ENCODE assay signal across 1 cellular context in genomic region chr17:70239391-70239826, GRCh38.
TF ChIP-seq lines count a peak whose summit lies in the region.

No MANE protein-coding gene starts in this region.

TF ChIP-seq in A549, 52 proteins besides CTCF, POLR2A, EP300 and RAD21 (continued from another document):
- TF ChIP-seq, protein P1, sequence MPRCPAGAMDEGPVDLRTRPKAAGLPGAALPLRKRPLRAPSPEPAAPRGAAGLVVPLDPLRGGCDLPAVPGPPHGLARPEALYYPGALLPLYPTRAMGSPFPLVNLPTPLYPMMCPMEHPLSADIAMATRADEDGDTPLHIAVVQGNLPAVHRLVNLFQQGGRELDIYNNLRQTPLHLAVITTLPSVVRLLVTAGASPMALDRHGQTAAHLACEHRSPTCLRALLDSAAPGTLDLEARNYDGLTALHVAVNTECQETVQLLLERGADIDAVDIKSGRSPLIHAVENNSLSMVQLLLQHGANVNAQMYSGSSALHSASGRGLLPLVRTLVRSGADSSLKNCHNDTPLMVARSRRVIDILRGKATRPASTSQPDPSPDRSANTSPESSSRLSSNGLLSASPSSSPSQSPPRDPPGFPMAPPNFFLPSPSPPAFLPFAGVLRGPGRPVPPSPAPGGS (IDR thresholded peaks at IDR 0.05): 0 out of 3 replicates have a peak, but pooled peaks have one; percentile 65
- TF ChIP-seq, protein P2, sequence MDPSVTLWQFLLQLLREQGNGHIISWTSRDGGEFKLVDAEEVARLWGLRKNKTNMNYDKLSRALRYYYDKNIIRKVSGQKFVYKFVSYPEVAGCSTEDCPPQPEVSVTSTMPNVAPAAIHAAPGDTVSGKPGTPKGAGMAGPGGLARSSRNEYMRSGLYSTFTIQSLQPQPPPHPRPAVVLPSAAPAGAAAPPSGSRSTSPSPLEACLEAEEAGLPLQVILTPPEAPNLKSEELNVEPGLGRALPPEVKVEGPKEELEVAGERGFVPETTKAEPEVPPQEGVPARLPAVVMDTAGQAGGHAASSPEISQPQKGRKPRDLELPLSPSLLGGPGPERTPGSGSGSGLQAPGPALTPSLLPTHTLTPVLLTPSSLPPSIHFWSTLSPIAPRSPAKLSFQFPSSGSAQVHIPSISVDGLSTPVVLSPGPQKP (IDR thresholded peaks at IDR 0.05; ENCODE audit: low read depth, low read length): no peak
- TF ChIP-seq FOSL2 (IDR thresholded peaks at IDR 0.05) (no peak), FOSL2 (CRISPR knock-in tag; IDR thresholded peaks at IDR 0.05) (peak; percentile 72), EHMT2 (IDR thresholded peaks at IDR 0.05; ENCODE audit: low read depth) (no peak), NPAS2 (CRISPR knock-in tag; IDR thresholded peaks at IDR 0.05; ENCODE audit: borderline replicate concordance) (no peak), CBX8 (IDR thresholded peaks at IDR 0.05) (no peak), TFCP2L1 (CRISPR knock-in tag; IDR thresholded peaks at IDR 0.05) (no peak), HOXB13 (CRISPR knock-in tag; IDR thresholded peaks at IDR 0.05; ENCODE audit: low read depth) (no peak; the same call in 1 of the 2 replicates), RARB (CRISPR knock-in tag; IDR thresholded peaks at IDR 0.05) (0 out of 2 replicates have a peak, but pooled peaks have one; percentile 58), FOXS1 (CRISPR knock-in tag; IDR thresholded peaks at IDR 0.05) (no peak), PBX3 (IDR thresholded peaks at IDR 0.05) (no peak), EHF (CRISPR knock-in tag; IDR thresholded peaks at IDR 0.05) (no peak), RCOR1 (IDR thresholded peaks at IDR 0.05; ENCODE audit: low read depth, low read length) (no peak), MAFK (IDR thresholded peaks at IDR 0.05; ENCODE audit: partially characterized antibody) (no peak), JUNB (IDR thresholded peaks at IDR 0.05) (0 out of 2 replicates have a peak, but pooled peaks have one; percentile 26), HDAC2 (IDR thresholded peaks at IDR 0.05) (no peak), ZFP36 (IDR thresholded peaks at IDR 0.05; ENCODE audit: borderline replicate concordance, partially characterized antibody) (peak; percentile 58), BHLHE40 (IDR thresholded peaks at IDR 0.05; ENCODE audit: low read depth, low read length) (no peak), RFX5 (IDR thresholded peaks at IDR 0.05) (no peak), ZC3H11A (IDR thresholded peaks at IDR 0.05) (no peak), KDM1A (IDR thresholded peaks at IDR 0.05; ENCODE audit: low read depth) (no peak), PHF8 (IDR thresholded peaks at IDR 0.05; ENCODE audit: borderline replicate concordance, low read depth) (no peak), NR3C1 (IDR thresholded peaks at IDR 0.05) (no peak), ZNF302 (CRISPR knock-in tag; IDR thresholded peaks at IDR 0.05) (no peak), MAZ (IDR thresholded peaks at IDR 0.05; ENCODE audit: borderline replicate concordance, low read depth, low read length) (no peak), HEYL (CRISPR knock-in tag; IDR thresholded peaks at IDR 0.05) (no peak), JUN (IDR thresholded peaks at IDR 0.05) (peak; percentile 33 to 41; a peak in 1 of 5 replicates), CHD2 (IDR thresholded peaks at IDR 0.05; ENCODE audit: low read length, partially characterized antibody) (no peak), HOXB5 (CRISPR knock-in tag; IDR thresholded peaks at IDR 0.05) (peak; percentile 83), CEBPB (IDR thresholded peaks at IDR 0.05) (peak; percentile 57 to 72; a peak in 2 of 4 replicates), HOXA7 (CRISPR knock-in tag; IDR thresholded peaks at IDR 0.05) (no peak), RNF2 (IDR thresholded peaks at IDR 0.05; ENCODE audit: borderline replicate concordance, low read depth) (no peak), GATA3 (IDR thresholded peaks at IDR 0.05; ENCODE audit: borderline replicate concordance) (peak; percentile 64; the same call in 1 of the 2 replicates), ESRRA (IDR thresholded peaks at IDR 0.05; ENCODE audit: borderline replicate concordance, low read length) (no peak), NFE2L2 (conservative IDR thresholded peaks at IDR 0.05; ENCODE audit: low read length) (no peak), FOSB (CRISPR knock-in tag; IDR thresholded peaks at IDR 0.05) (no peak)
- TF ChIP-seq, protein P3, sequence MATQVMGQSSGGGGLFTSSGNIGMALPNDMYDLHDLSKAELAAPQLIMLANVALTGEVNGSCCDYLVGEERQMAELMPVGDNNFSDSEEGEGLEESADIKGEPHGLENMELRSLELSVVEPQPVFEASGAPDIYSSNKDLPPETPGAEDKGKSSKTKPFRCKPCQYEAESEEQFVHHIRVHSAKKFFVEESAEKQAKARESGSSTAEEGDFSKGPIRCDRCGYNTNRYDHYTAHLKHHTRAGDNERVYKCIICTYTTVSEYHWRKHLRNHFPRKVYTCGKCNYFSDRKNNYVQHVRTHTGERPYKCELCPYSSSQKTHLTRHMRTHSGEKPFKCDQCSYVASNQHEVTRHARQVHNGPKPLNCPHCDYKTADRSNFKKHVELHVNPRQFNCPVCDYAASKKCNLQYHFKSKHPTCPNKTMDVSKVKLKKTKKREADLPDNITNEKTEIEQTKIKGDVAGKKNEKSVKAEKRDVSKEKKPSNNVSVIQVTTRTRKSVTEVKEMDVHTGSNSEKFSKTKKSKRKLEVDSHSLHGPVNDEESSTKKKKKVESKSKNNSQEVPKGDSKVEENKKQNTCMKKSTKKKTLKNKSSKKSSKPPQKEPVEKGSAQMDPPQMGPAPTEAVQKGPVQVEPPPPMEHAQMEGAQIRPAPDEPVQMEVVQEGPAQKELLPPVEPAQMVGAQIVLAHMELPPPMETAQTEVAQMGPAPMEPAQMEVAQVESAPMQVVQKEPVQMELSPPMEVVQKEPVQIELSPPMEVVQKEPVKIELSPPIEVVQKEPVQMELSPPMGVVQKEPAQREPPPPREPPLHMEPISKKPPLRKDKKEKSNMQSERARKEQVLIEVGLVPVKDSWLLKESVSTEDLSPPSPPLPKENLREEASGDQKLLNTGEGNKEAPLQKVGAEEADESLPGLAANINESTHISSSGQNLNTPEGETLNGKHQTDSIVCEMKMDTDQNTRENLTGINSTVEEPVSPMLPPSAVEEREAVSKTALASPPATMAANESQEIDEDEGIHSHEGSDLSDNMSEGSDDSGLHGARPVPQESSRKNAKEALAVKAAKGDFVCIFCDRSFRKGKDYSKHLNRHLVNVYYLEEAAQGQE (IDR thresholded peaks at IDR 0.05): no peak
- TF ChIP-seq, protein P4, sequence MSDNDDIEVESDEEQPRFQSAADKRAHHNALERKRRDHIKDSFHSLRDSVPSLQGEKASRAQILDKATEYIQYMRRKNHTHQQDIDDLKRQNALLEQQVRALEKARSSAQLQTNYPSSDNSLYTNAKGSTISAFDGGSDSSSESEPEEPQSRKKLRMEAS (IDR thresholded peaks at IDR 0.05): no peak
- TF ChIP-seq, protein P5, sequence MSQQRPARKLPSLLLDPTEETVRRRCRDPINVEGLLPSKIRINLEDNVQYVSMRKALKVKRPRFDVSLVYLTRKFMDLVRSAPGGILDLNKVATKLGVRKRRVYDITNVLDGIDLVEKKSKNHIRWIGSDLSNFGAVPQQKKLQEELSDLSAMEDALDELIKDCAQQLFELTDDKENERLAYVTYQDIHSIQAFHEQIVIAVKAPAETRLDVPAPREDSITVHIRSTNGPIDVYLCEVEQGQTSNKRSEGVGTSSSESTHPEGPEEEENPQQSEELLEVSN (IDR thresholded peaks at IDR 0.05; ENCODE audit: borderline replicate concordance, low read depth): no peak
- TF ChIP-seq, protein P6, sequence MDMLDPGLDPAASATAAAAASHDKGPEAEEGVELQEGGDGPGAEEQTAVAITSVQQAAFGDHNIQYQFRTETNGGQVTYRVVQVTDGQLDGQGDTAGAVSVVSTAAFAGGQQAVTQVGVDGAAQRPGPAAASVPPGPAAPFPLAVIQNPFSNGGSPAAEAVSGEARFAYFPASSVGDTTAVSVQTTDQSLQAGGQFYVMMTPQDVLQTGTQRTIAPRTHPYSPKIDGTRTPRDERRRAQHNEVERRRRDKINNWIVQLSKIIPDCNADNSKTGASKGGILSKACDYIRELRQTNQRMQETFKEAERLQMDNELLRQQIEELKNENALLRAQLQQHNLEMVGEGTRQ (IDR thresholded peaks at IDR 0.05): no peak
